ENCODE assay signal across 12 cellular contexts in genomic region chr3:66449411-66449931, GRCh38. TPM values are rescaled to one million over a fixed set of nuclear protein-coding genes. Genes with fewer than 3 reads are reported as not detected.
DNase-seq lines count a peak whose midpoint lies in the region; ATAC-seq and TF ChIP-seq lines count a peak whose summit lies in the region.
"Had no signal": no experiment of that assay in that cellular context is flagged by ENCODE, and none has a peak within 500 bp of the region (broad histone marks: within the 10 kb centered on the region; RNA-seq: fewer than 3 reads in every experiment).

No MANE protein-coding gene starts in this region.

- H3K27me3 Mint-ChIP-seq in activated T-helper 17 cell treated with anti-CD3 and anti-CD28 coated beads, Interleukin-2, amount 50 U/mL, for 72 hours = no peaks in the 10 kb centered on the region
- no peaks in the 10 kb centered on the region for H3K27me3 Mint-ChIP-seq in naive thymus-derived CD4-positive, alpha-beta T cell

- no peaks in the 10 kb centered on the region for H3K27me3 ChIP-seq in naive thymus-derived CD4-positive, alpha-beta T cell (ENCODE audit: control insufficient read depth in 2 of 2, insufficient read depth in 2 of 2, low read length in 2 of 2)

- no peak overlapping the region for H3K27ac ChIP-seq in naive thymus-derived CD4-positive, alpha-beta T cell (ENCODE audit: low read depth, low read length)

- no peaks in the 10 kb centered on the region for H3K4me1 ChIP-seq in naive thymus-derived CD4-positive, alpha-beta T cell (ENCODE audit: control insufficient read depth in 2 of 2, insufficient read depth in 2 of 2, low read length in 2 of 2)

- H3K9me3 Mint-ChIP-seq in activated T-helper 17 cell treated with anti-CD3 and anti-CD28 coated beads, Interleukin-2, amount 50 U/mL, for 72 hours = no peaks in the 10 kb centered on the region
- H3K9me3 Mint-ChIP-seq in naive thymus-derived CD4-positive, alpha-beta T cell = no peaks in the 10 kb centered on the region
- H3K9me3 Mint-ChIP-seq: type B pancreatic cell had no signal

- CTCF ChIA-PET in naive thymus-derived CD4-positive, alpha-beta T cell (lab: Charles Lee) = no interaction called here

- intact Hi-C loops in naive thymus-derived CD4-positive, alpha-beta T cell (cut with micrococcal nuclease) = no loop called here

- no peaks in the 10 kb centered on the region for H3K9me3 ChIP-seq in naive thymus-derived CD4-positive, alpha-beta T cell (ENCODE audit: control insufficient read depth in 2 of 3, low read length in 3 of 3)

- H3K4me3 Mint-ChIP-seq in activated T-helper 17 cell treated with anti-CD3 and anti-CD28 coated beads, Interleukin-2, amount 50 U/mL, for 72 hours = no peak overlapping the region
- H3K4me3 Mint-ChIP-seq in naive thymus-derived CD4-positive, alpha-beta T cell = no peak overlapping the region
- H3K4me3 Mint-ChIP-seq: type B pancreatic cell had no signal

- H3K4me1 Mint-ChIP-seq in activated T-helper 17 cell treated with anti-CD3 and anti-CD28 coated beads, Interleukin-2, amount 50 U/mL, for 72 hours = peaks cover 32% of the 10 kb centered on the region
- H3K4me1 Mint-ChIP-seq in naive thymus-derived CD4-positive, alpha-beta T cell = peaks cover 0 to 31% (median 5%) of the 10 kb centered on the region in 7 donors

- peak overlapping the region; percentile 70 for H3K27ac Mint-ChIP-seq in activated T-helper 17 cell treated with anti-CD3 and anti-CD28 coated beads, Interleukin-2, amount 50 U/mL, for 72 hours
- peak overlapping the region in 1 of 9 donors; percentile 10 for H3K27ac Mint-ChIP-seq in naive thymus-derived CD4-positive, alpha-beta T cell
- H3K27ac Mint-ChIP-seq: type B pancreatic cell had no signal

- POLR2A ChIA-PET in naive thymus-derived CD4-positive, alpha-beta T cell (lab: Charles Lee) = no interaction called here

- no peak overlapping the region for H3K4me3 ChIP-seq in GM12864 (ENCODE audit: low read depth, low read length)
- H3K4me3 ChIP-seq in naive thymus-derived CD4-positive, alpha-beta T cell (ENCODE audit: low read length) = no peak overlapping the region

- ATAC-seq in HG02852 (IDR thresholded peaks at IDR 0.05; ENCODE audit: unreplicated experiment) (peak; percentile 65), HG03354 (IDR thresholded peaks at IDR 0.05; ENCODE audit: poor library complexity, severe bottlenecking, unreplicated experiment) (no peak), GM21528 (IDR thresholded peaks at IDR 0.05; ENCODE audit: low FRiP score, unreplicated experiment) (no peak)
- ATAC-seq in activated T-helper 17 cell treated with anti-CD3 and anti-CD28 coated beads, Interleukin-2, amount 50 U/mL, for 72 hours (replicated peaks) = no peak
- ATAC-seq in naive thymus-derived CD4-positive, alpha-beta T cell = peak; percentile 48

- peaks cover 94% of the 10 kb centered on the region for H3K36me3 Mint-ChIP-seq in activated T-helper 17 cell treated with anti-CD3 and anti-CD28 coated beads, Interleukin-2, amount 50 U/mL, for 72 hours (ENCODE audit: low read depth)
- H3K36me3 Mint-ChIP-seq in naive thymus-derived CD4-positive, alpha-beta T cell = peaks cover 0 to 32% (median 11%) of the 10 kb centered on the region in 5 donors

- TF ChIP-seq CTCF in GM12864 (IDR thresholded peaks at IDR 0.05; ENCODE audit: low read depth, low read length, missing control alignments) = no peak

- H3K36me3 ChIP-seq in naive thymus-derived CD4-positive, alpha-beta T cell (ENCODE audit: control insufficient read depth in 2 of 3, insufficient read depth in 3 of 3, low read length in 3 of 3) = no peaks in the 10 kb centered on the region

- DNase-seq in GM12864 (ENCODE audit: low read depth) (peak; percentile 33), NCI-H187 (lab: John Stamatoyannopoulos, UW) (no peak), retina (no peak)
- DNase-seq in naive thymus-derived CD4-positive, alpha-beta T cell = no peak
- DNase-seq: activated effector memory CD4-positive, alpha-beta T cell treated with anti-CD3 and anti-CD28 coated beads, Interleukin-2, amount 50 U/mL, for 16 hours; kidney glomerular epithelial cell; SW 1271 had no signal

RNA-seq across cellular contexts. Expression of gene LRIG1, which starts 51.4 kb away (rescaled TPM):
- total RNA-seq in activated T-helper 17 cell treated with anti-CD3 and anti-CD28 coated beads, Interleukin-2, amount 50 U/mL, for 72 hours = 10 to 100 TPM; 43.3 to 54.1 TPM
- total RNA-seq in naive thymus-derived CD4-positive, alpha-beta T cell = 10 to 100 TPM; 28.5 to 46.3 (median 34.4) TPM
- polyA plus RNA-seq in naive thymus-derived CD4-positive, alpha-beta T cell = 10 to 100 TPM; 14.5 to 35.2 TPM

Comparison
In these comparisons a context has a peak if more than half of its experiments do, and no peak if none do; other contexts are left out.
1. ATAC-seq: peak in HG02852 (single experiment) and naive thymus-derived CD4-positive, alpha-beta T cell (single experiment); none in activated T-helper 17 cell treated with anti-CD3 and anti-CD28 coated beads, Interleukin-2, amount 50 U/mL, for 72 hours (single experiment), HG03354 (single experiment) and GM21528 (single experiment).